Comparison of ENCODE assay signal across 1 cellular context in the genomic region with DNA sequence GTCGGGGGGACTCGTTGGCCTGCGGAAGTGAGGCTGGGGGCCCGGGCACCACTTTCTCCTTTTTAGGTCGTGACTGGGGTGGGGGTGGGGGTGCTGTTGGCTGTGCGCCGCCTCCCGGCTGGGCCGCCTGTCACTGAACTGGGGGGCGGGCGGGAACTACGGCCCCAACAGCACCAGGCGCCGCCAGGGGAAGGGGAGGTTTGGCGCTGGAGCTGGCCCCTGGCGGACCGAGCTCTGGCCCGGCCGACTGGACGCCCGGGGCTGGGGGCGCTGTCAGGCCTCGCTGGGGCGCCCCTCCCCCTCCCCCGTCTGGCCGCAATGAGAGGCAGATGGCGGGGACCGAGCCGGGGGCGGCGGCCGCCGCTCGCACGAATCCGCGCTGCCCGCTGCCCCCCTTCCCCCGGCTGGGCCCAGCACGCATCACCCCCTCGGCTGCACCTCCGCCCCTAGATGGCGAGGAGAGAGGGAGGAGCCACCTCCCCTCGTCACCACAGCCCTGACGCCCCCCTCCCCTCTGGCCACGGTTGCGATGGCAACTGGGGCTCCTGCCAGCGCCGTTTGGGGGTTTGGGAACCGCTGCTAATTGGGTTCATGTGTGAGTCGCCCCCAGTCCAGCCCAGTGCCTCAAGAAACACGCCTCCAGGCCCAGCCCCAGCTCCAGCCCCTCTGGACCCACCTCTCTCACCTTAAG.
TF ChIP-seq lines count a peak whose summit lies in the region.

No MANE protein-coding gene starts in this region.

TF ChIP-seq in HEK293, 187 proteins besides CTCF, POLR2A, EP300 and RAD21 (continued from another document):
- TF ChIP-seq, protein P1, sequence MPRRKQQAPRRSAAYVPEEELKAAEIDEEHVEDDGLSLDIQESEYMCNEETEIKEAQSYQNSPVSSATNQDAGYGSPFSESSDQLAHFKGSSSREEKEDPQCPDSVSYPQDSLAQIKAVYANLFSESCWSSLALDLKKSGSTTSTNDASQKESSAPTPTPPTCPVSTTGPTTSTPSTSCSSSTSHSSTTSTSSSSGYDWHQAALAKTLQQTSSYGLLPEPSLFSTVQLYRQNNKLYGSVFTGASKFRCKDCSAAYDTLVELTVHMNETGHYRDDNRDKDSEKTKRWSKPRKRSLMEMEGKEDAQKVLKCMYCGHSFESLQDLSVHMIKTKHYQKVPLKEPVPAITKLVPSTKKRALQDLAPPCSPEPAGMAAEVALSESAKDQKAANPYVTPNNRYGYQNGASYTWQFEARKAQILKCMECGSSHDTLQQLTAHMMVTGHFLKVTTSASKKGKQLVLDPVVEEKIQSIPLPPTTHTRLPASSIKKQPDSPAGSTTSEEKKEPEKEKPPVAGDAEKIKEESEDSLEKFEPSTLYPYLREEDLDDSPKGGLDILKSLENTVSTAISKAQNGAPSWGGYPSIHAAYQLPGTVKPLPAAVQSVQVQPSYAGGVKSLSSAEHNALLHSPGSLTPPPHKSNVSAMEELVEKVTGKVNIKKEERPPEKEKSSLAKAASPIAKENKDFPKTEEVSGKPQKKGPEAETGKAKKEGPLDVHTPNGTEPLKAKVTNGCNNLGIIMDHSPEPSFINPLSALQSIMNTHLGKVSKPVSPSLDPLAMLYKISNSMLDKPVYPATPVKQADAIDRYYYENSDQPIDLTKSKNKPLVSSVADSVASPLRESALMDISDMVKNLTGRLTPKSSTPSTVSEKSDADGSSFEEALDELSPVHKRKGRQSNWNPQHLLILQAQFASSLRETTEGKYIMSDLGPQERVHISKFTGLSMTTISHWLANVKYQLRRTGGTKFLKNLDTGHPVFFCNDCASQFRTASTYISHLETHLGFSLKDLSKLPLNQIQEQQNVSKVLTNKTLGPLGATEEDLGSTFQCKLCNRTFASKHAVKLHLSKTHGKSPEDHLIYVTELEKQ (tag by site-specific recombination; IDR thresholded peaks at IDR 0.05; ENCODE audit: borderline replicate concordance): no peak
- TF ChIP-seq, protein P2, sequence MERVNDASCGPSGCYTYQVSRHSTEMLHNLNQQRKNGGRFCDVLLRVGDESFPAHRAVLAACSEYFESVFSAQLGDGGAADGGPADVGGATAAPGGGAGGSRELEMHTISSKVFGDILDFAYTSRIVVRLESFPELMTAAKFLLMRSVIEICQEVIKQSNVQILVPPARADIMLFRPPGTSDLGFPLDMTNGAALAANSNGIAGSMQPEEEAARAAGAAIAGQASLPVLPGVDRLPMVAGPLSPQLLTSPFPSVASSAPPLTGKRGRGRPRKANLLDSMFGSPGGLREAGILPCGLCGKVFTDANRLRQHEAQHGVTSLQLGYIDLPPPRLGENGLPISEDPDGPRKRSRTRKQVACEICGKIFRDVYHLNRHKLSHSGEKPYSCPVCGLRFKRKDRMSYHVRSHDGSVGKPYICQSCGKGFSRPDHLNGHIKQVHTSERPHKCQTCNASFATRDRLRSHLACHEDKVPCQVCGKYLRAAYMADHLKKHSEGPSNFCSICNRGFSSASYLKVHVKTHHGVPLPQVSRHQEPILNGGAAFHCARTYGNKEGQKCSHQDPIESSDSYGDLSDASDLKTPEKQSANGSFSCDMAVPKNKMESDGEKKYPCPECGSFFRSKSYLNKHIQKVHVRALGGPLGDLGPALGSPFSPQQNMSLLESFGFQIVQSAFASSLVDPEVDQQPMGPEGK (tag by site-specific recombination; IDR thresholded peaks at IDR 0.05): no peak
- TF ChIP-seq ZNF658 (tag by site-specific recombination; IDR thresholded peaks at IDR 0.05) (no peak), ZNF266 (tag by site-specific recombination; IDR thresholded peaks at IDR 0.05; ENCODE audit: low read depth) (no peak)
- TF ChIP-seq, protein P3, sequence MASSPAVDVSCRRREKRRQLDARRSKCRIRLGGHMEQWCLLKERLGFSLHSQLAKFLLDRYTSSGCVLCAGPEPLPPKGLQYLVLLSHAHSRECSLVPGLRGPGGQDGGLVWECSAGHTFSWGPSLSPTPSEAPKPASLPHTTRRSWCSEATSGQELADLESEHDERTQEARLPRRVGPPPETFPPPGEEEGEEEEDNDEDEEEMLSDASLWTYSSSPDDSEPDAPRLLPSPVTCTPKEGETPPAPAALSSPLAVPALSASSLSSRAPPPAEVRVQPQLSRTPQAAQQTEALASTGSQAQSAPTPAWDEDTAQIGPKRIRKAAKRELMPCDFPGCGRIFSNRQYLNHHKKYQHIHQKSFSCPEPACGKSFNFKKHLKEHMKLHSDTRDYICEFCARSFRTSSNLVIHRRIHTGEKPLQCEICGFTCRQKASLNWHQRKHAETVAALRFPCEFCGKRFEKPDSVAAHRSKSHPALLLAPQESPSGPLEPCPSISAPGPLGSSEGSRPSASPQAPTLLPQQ (tag by site-specific recombination; IDR thresholded peaks at IDR 0.05): peak; percentile 68; the same call in 1 of the 2 replicates
